In the genomic region with DNA sequence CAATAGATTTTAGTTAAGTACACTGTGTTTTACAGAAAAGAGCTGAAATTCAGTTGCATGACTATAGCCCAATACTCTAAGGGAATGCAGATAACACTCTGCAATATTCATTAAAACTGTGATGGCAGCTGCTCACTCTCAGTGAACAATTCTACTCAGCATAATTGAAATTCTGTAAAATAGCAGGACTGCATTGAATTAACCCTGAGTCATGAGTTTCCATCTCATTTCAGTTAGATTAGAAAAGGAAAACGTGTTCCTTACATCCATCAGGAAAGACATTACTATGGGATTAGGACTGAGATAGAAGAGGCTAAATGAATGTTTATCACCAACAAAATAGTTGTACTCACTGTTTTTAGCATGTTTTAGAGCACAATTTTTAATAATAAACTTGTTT, we compare ENCODE assay signal across 22 cellular contexts.
"Had no signal": no experiment of that assay in that cellular context is flagged by ENCODE, and none has a peak within 500 bp of the region (broad histone marks: within the 10 kb centered on the region; RNA-seq: fewer than 3 reads in every experiment).

No MANE protein-coding gene starts in this region.

- H3K4me3 ChIP-seq: SJSA1, SK-N-MC had no signal

- H3K27me3 ChIP-seq: SJSA1 had no signal

- DNase-seq: KBM-7, MV-4-11, NCI-H1048, NCI-H1105, NCI-H1417, NCI-H1436 treated with DMSO at 0.1 percent for 48 hours, NCI-H1694, NCI-H187 treated with DMSO at 0.1 percent for 48 hours, NCI-H2029 treated with DMSO at 0.1 percent for 48 hours, NCI-H2107, NCI-H2227 treated with DMSO at 0.1 percent for 48 hours, NCI-H446, NCI-H510A, NCI-H524 treated with DMSO at 0.1 percent for 48 hours, NCI-H69, NCI-H774, Right ventricle myocardium superior, RPMI8226, SIG-M5 had no signal

- H3K27ac ChIP-seq: SJSA1, SK-N-MC had no signal

- H3K36me3 ChIP-seq: SJSA1 had no signal

- FAIRE-seq: RCC 7860 had no signal

- H3K9me3 ChIP-seq: SJSA1 had no signal
